In the genomic region with DNA sequence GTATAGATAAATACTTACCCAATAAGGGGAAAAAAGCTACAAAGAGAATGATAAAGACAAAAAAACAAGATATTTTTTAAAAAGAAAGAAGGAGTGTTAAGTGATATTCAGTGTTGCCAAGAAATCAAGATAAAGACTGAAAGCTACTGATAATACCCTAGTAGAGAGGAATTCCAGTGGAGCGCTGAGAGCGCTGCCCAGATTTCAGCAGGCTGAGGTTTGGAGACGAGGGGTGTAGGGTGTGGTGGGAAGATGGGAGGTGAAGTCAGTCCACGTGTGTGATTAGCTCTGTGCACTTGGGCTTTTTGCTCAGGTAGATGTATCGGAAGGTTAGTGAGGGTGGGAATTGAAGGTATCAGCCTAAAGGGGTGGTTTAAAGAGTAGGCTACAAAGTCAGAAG, we compare ENCODE assay signal across 36 cellular contexts. TPM values are rescaled to one million over a fixed set of nuclear protein-coding genes. Genes with fewer than 3 reads are reported as not detected.
"Had no signal": no experiment of that assay in that cellular context is flagged by ENCODE, and none has a peak within 500 bp of the region (broad histone marks: within the 10 kb centered on the region; RNA-seq: fewer than 3 reads in every experiment).

No MANE protein-coding gene starts in this region.

- H3K27ac ChIP-seq: cardiac muscle cell, Peyer's patch, SJSA1, VCaP had no signal

- ATAC-seq: activated CD8-positive, alpha-beta memory T cell treated with anti-CD3 and anti-CD28 coated beads, Interleukin-2, amount 10 ng/mL, durations not matched to agents 7 days and 5 days; activated naive CD8-positive, alpha-beta T cell treated with anti-CD3 and anti-CD28 coated beads, Interleukin-2, amount 50 U/mL, for 24 hours; PC-3; T-helper 17 cell had no signal

- H3K36me3 Mint-ChIP-seq: activated CD8-positive, alpha-beta memory T cell treated with anti-CD3 and anti-CD28 coated beads, Interleukin-2, amount 10 ng/mL, durations not matched to agents 7 days and 5 days; activated naive CD4-positive, alpha-beta T cell treated with anti-CD3 and anti-CD28 coated beads, Interleukin-2, amount 10 ng/mL, durations not matched to agents 7 days and 5 days; activated naive CD8-positive, alpha-beta T cell had no signal

- H3K27me3 ChIP-seq: MG63, Peyer's patch, SJSA1 had no signal

- H3K36me3 ChIP-seq: cardiac muscle cell, Peyer's patch, SJSA1 had no signal

- H3K4me1 Mint-ChIP-seq: activated CD4-positive, alpha-beta memory T cell treated with anti-CD3 and anti-CD28 coated beads, Interleukin-2, amount 10 ng/mL, durations not matched to agents 7 days and 5 days; activated CD8-positive, alpha-beta memory T cell treated with anti-CD3 and anti-CD28 coated beads, Interleukin-2, amount 10 ng/mL, durations not matched to agents 7 days and 5 days; activated naive CD4-positive, alpha-beta T cell treated with anti-CD3 and anti-CD28 coated beads, Interleukin-2, amount 10 ng/mL, durations not matched to agents 7 days and 5 days; activated naive CD8-positive, alpha-beta T cell treated with anti-CD3 and anti-CD28 coated beads, Interleukin-2, amount 50 U/mL, for 24 hours; T-helper 17 cell had no signal

- H3K27ac Mint-ChIP-seq: activated CD4-positive, alpha-beta memory T cell treated with anti-CD3 and anti-CD28 coated beads, Interleukin-2, amount 10 ng/mL, durations not matched to agents 7 days and 5 days; activated CD8-positive, alpha-beta memory T cell treated with anti-CD3 and anti-CD28 coated beads, Interleukin-2, amount 10 ng/mL, durations not matched to agents 7 days and 5 days; activated naive CD4-positive, alpha-beta T cell treated with anti-CD3 and anti-CD28 coated beads, Interleukin-2, amount 10 ng/mL, durations not matched to agents 7 days and 5 days; activated naive CD8-positive, alpha-beta T cell; activated naive CD8-positive, alpha-beta T cell treated with anti-CD3 and anti-CD28 coated beads, Interleukin-2, amount 50 U/mL, for 24 hours; T-helper 17 cell had no signal

- H3K4me3 ChIP-seq: cardiac muscle cell, MG63, Peyer's patch, SJSA1 had no signal

- H3K9me3 ChIP-seq: MG63, Peyer's patch, SJSA1, SK-N-SH had no signal

- H3K4me3 Mint-ChIP-seq: activated CD4-positive, alpha-beta memory T cell treated with anti-CD3 and anti-CD28 coated beads, Interleukin-2, amount 10 ng/mL, durations not matched to agents 7 days and 5 days; activated CD8-positive, alpha-beta memory T cell treated with anti-CD3 and anti-CD28 coated beads, Interleukin-2, amount 10 ng/mL, durations not matched to agents 7 days and 5 days; activated naive CD4-positive, alpha-beta T cell treated with anti-CD3 and anti-CD28 coated beads, Interleukin-2, amount 10 ng/mL, durations not matched to agents 7 days and 5 days; activated naive CD8-positive, alpha-beta T cell; activated naive CD8-positive, alpha-beta T cell treated with anti-CD3 and anti-CD28 coated beads, Interleukin-2, amount 50 U/mL, for 24 hours; T-helper 17 cell had no signal

- DNase-seq: activated CD4-positive, alpha-beta memory T cell treated with anti-CD3 and anti-CD28 coated beads, Interleukin-2, amount 10 ng/mL, durations not matched to agents 7 days and 5 days; activated CD4-positive, alpha-beta T cell treated with anti-CD3 and anti-CD28 coated beads for 1 hour; activated CD4-positive, alpha-beta T cell treated with anti-CD3 and anti-CD28 coated beads for 48 hours; activated CD4-positive, CD25-positive, alpha-beta regulatory T cell; activated CD8-positive, alpha-beta memory T cell treated with anti-CD3 and anti-CD28 coated beads for 24 hours; activated CD8-positive, alpha-beta memory T cell treated with anti-CD3 and anti-CD28 coated beads, Interleukin-2, amount 10 ng/mL, durations not matched to agents 7 days and 5 days; activated CD8-positive, alpha-beta memory T cell treated with anti-CD3 and anti-CD28 coated beads, Interleukin-2, amount 50 U/mL, for 48 hours; activated effector memory CD4-positive, alpha-beta T cell treated with Interleukin-2 at 50 U/mL for 16 hours; activated naive CD4-positive, alpha-beta T cell treated with anti-CD3 and anti-CD28 coated beads, Interleukin-2, amount 10 ng/mL, durations not matched to agents 7 days and 5 days; activated naive CD8-positive, alpha-beta T cell treated with anti-CD3 and anti-CD28 coated beads, Interleukin-2, amount 50 U/mL, for 24 hours; activated T-cell treated with anti-CD3 and anti-CD28 coated beads, Interleukin-2, amount 50 U/mL, for 48 hours; amniotic stem cell; aorta; Kasumi-1; KG1; MG63; NCI-H1048; NCI-H1105 treated with DMSO at 0.1 percent for 48 hours; NCI-H1694; NCI-H1930; NCI-H2081 treated with DMSO at 0.1 percent for 48 hours; NCI-H2171; NCI-H510A; NCI-H526; NCI-H748 treated with DMSO at 0.1 percent for 48 hours; NK-92 treated with Interleukin-12 subunit alpha and Interleukin-12 subunit beta, amount 100 ng/mL, for 24 hours; PC-3; Peyer's patch; RPMI8226; SHP77 treated with DMSO at 0.1 percent for 48 hours; SK-N-SH; T-helper 17 cell had no signal

- H3K4me2 ChIP-seq: SK-N-SH had no signal

- H3K27me3 Mint-ChIP-seq: activated CD4-positive, alpha-beta memory T cell treated with anti-CD3 and anti-CD28 coated beads, Interleukin-2, amount 10 ng/mL, durations not matched to agents 7 days and 5 days; activated CD8-positive, alpha-beta memory T cell treated with anti-CD3 and anti-CD28 coated beads, Interleukin-2, amount 10 ng/mL, durations not matched to agents 7 days and 5 days; activated naive CD4-positive, alpha-beta T cell treated with anti-CD3 and anti-CD28 coated beads, Interleukin-2, amount 10 ng/mL, durations not matched to agents 7 days and 5 days had no signal

- H3K9ac ChIP-seq: SK-N-SH had no signal

- H3K9me3 Mint-ChIP-seq: activated CD4-positive, alpha-beta memory T cell treated with anti-CD3 and anti-CD28 coated beads, Interleukin-2, amount 10 ng/mL, durations not matched to agents 7 days and 5 days; activated naive CD4-positive, alpha-beta T cell treated with anti-CD3 and anti-CD28 coated beads, Interleukin-2, amount 10 ng/mL, durations not matched to agents 7 days and 5 days; activated naive CD8-positive, alpha-beta T cell treated with anti-CD3 and anti-CD28 coated beads, Interleukin-2, amount 50 U/mL, for 24 hours had no signal

- H3K4me1 ChIP-seq: Peyer's patch, SJSA1 had no signal

RNA-seq across cellular contexts. Expression of a gene that starts 47.8 kb away (rescaled TPM):
- total RNA-seq: activated CD4-positive, alpha-beta memory T cell treated with anti-CD3 and anti-CD28 coated beads, Interleukin-2, amount 10 ng/mL, durations not matched to agents 7 days and 5 days; activated CD8-positive, alpha-beta memory T cell treated with anti-CD3 and anti-CD28 coated beads, Interleukin-2, amount 10 ng/mL, durations not matched to agents 7 days and 5 days; T-helper 17 cell had no signal
